1 cellular context compared by ENCODE assay signal in the genomic region with DNA sequence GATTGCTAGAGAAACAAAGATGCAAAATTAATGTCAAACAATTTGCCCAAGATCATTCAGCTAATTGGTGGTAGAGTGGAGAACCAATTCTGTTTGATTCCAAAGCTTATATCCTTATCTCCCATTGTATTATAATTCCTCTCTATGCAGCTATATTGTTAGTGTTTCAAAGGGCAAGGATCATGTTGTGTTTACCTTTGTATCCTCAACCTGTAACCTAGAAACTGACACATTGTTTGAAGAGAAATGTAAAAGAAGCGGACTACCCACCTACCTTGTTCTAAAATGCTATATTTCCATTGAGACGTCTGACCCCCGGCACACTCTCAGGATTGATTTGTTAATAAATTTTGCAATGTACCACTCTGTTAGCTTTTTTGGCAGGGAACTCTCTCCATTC.
TF ChIP-seq lines count a peak whose summit lies in the region.

No MANE protein-coding gene starts in this region.

TF ChIP-seq in HepG2, 621 proteins besides CTCF, POLR2A, EP300 and RAD21 (continued from another document):
- TF ChIP-seq, protein P1, sequence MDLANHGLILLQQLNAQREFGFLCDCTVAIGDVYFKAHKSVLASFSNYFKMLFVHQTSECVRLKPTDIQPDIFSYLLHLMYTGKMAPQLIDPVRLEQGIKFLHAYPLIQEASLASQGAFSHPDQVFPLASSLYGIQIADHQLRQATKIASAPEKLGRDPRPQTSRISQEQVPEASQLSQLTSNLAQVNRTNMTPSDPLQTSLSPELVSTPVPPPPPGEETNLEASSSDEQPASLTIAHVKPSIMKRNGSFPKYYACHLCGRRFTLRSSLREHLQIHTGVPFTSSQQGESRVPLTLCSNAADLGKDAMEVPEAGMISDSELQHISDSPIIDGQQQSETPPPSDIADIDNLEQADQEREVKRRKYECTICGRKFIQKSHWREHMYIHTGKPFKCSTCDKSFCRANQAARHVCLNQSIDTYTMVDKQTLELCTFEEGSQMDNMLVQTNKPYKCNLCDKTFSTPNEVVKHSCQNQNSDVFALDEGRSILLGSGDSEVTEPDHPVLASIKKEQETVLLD (CRISPR knock-in tag; IDR thresholded peaks at IDR 0.05; ENCODE audit: low read depth): no peak
- peak; percentile 36; the same call in 1 of the 2 replicates for TF ChIP-seq RFX1 (IDR thresholded peaks at IDR 0.05)
- TF ChIP-seq HDAC2 (CRISPR knock-in tag; IDR thresholded peaks at IDR 0.05): no peak
- TF ChIP-seq, protein P2, sequence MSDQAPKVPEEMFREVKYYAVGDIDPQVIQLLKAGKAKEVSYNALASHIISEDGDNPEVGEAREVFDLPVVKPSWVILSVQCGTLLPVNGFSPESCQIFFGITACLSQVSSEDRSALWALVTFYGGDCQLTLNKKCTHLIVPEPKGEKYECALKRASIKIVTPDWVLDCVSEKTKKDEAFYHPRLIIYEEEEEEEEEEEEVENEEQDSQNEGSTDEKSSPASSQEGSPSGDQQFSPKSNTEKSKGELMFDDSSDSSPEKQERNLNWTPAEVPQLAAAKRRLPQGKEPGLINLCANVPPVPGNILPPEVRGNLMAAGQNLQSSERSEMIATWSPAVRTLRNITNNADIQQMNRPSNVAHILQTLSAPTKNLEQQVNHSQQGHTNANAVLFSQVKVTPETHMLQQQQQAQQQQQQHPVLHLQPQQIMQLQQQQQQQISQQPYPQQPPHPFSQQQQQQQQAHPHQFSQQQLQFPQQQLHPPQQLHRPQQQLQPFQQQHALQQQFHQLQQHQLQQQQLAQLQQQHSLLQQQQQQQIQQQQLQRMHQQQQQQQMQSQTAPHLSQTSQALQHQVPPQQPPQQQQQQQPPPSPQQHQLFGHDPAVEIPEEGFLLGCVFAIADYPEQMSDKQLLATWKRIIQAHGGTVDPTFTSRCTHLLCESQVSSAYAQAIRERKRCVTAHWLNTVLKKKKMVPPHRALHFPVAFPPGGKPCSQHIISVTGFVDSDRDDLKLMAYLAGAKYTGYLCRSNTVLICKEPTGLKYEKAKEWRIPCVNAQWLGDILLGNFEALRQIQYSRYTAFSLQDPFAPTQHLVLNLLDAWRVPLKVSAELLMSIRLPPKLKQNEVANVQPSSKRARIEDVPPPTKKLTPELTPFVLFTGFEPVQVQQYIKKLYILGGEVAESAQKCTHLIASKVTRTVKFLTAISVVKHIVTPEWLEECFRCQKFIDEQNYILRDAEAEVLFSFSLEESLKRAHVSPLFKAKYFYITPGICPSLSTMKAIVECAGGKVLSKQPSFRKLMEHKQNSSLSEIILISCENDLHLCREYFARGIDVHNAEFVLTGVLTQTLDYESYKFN (CRISPR knock-in tag; conservative IDR thresholded peaks at IDR 0.05): peak; percentile 32; the same call in 1 of the 2 replicates
- peak; percentile 87 for TF ChIP-seq PPARG (CRISPR knock-in tag; conservative IDR thresholded peaks at IDR 0.05)
- TF ChIP-seq, protein P3, sequence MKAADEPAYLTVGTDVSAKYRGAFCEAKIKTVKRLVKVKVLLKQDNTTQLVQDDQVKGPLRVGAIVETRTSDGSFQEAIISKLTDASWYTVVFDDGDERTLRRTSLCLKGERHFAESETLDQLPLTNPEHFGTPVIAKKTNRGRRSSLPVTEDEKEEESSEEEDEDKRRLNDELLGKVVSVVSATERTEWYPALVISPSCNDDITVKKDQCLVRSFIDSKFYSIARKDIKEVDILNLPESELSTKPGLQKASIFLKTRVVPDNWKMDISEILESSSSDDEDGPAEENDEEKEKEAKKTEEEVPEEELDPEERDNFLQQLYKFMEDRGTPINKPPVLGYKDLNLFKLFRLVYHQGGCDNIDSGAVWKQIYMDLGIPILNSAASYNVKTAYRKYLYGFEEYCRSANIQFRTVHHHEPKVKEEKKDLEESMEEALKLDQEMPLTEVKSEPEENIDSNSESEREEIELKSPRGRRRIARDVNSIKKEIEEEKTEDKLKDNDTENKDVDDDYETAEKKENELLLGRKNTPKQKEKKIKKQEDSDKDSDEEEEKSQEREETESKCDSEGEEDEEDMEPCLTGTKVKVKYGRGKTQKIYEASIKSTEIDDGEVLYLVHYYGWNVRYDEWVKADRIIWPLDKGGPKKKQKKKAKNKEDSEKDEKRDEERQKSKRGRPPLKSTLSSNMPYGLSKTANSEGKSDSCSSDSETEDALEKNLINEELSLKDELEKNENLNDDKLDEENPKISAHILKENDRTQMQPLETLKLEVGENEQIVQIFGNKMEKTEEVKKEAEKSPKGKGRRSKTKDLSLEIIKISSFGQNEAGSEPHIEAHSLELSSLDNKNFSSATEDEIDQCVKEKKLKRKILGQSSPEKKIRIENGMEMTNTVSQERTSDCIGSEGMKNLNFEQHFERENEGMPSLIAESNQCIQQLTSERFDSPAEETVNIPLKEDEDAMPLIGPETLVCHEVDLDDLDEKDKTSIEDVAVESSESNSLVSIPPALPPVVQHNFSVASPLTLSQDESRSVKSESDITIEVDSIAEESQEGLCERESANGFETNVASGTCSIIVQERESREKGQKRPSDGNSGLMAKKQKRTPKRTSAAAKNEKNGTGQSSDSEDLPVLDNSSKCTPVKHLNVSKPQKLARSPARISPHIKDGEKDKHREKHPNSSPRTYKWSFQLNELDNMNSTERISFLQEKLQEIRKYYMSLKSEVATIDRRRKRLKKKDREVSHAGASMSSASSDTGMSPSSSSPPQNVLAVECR (CRISPR knock-in tag; IDR thresholded peaks at IDR 0.05; ENCODE audit: borderline replicate concordance): no peak
- 0 out of 2 replicates have a peak, but pooled peaks have one; percentile 28 for TF ChIP-seq RXRB (CRISPR knock-in tag; IDR thresholded peaks at IDR 0.05; ENCODE audit: borderline replicate concordance)
- TF ChIP-seq, protein P4, sequence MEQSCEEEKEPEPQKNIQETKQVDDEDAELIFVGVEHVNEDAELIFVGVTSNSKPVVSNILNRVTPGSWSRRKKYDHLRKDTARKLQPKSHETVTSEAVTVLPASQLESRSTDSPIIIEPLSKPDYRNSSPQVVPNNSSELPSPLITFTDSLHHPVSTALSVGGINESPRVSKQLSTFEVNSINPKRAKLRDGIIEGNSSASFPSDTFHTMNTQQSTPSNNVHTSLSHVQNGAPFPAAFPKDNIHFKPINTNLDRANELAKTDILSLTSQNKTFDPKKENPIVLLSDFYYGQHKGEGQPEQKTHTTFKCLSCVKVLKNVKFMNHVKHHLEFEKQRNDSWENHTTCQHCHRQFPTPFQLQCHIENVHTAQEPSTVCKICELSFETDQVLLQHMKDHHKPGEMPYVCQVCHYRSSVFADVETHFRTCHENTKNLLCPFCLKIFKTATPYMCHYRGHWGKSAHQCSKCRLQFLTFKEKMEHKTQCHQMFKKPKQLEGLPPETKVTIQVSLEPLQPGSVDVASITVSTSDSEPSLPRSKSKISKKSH (CRISPR knock-in tag; IDR thresholded peaks at IDR 0.05; ENCODE audit: borderline replicate concordance): no peak
TF ChIP-seq in HepG2: peak in this region for 15.
